Comparison of ENCODE assay signal across 2 cellular contexts in genomic region chr16:11412965-11413887, GRCh38.
A peak's percentile ranks its signal among the peaks of the same experiment; 100 is the strongest.
TF ChIP-seq lines count a peak whose summit lies in the region.

No MANE protein-coding gene starts in this region.

TF ChIP-seq in HepG2, 621 proteins besides CTCF, POLR2A, EP300 and RAD21 (continued from another document):
- TF ChIP-seq THAP9 (CRISPR knock-in tag; IDR thresholded peaks at IDR 0.05; ENCODE audit: borderline replicate concordance), result peak; percentile 58; the same call in 1 of the 2 replicates
- TF ChIP-seq MAZ (IDR thresholded peaks at IDR 0.05; ENCODE audit: borderline replicate concordance, low read depth, low read length), result no peak
- no peak for TF ChIP-seq MAZ (CRISPR knock-in tag; IDR thresholded peaks at IDR 0.05; ENCODE audit: low read depth)
- no peak for TF ChIP-seq ZNF335 (CRISPR knock-in tag; IDR thresholded peaks at IDR 0.05)
- no peak for TF ChIP-seq NFKB2 (CRISPR knock-in tag; IDR thresholded peaks at IDR 0.05; ENCODE audit: borderline replicate concordance)
- TF ChIP-seq ZNF75D (CRISPR knock-in tag; IDR thresholded peaks at IDR 0.05; ENCODE audit: borderline replicate concordance), result no peak
- peak; percentile 31; the same call in 1 of the 2 replicates for TF ChIP-seq ZNF768 (CRISPR knock-in tag; IDR thresholded peaks at IDR 0.05)
- no peak for TF ChIP-seq THYN1 (CRISPR knock-in tag; IDR thresholded peaks at IDR 0.05; ENCODE audit: borderline replicate concordance, low read depth)
- TF ChIP-seq EED (CRISPR knock-in tag; IDR thresholded peaks at IDR 0.05), result 0 out of 2 replicates have a peak, but pooled peaks have one; percentile 67
- TF ChIP-seq NRL (CRISPR knock-in tag; IDR thresholded peaks at IDR 0.05; ENCODE audit: borderline replicate concordance), result 0 out of 2 replicates have a peak, but pooled peaks have one; percentile 28
- TF ChIP-seq ZNF598 (CRISPR knock-in tag; IDR thresholded peaks at IDR 0.05; ENCODE audit: borderline replicate concordance), result no peak
- TF ChIP-seq CREB1 (IDR thresholded peaks at IDR 0.05), result peak; percentile 73
- no peak for TF ChIP-seq CREB1 (CRISPR knock-in tag; IDR thresholded peaks at IDR 0.05)
- TF ChIP-seq ZNF572 (CRISPR knock-in tag; IDR thresholded peaks at IDR 0.05), result no peak
- TF ChIP-seq TCF7 (IDR thresholded peaks at IDR 0.05; ENCODE audit: low read depth), result no peak
- TF ChIP-seq ZNF644 (CRISPR knock-in tag; IDR thresholded peaks at IDR 0.05; ENCODE audit: low read depth), result no peak
- TF ChIP-seq NFE2L1 (CRISPR knock-in tag; IDR thresholded peaks at IDR 0.05; ENCODE audit: borderline replicate concordance), result 0 out of 2 replicates have a peak, but pooled peaks have one; percentile 35
- 0 out of 2 replicates have a peak, but pooled peaks have one; percentile 16 for TF ChIP-seq ZNF263 (CRISPR knock-in tag; IDR thresholded peaks at IDR 0.05)
- TF ChIP-seq ZNF639 (CRISPR knock-in tag; conservative IDR thresholded peaks at IDR 0.05), result no peak
- TF ChIP-seq ZNF276 (CRISPR knock-in tag; IDR thresholded peaks at IDR 0.05; ENCODE audit: low read depth), result 0 out of 2 replicates have a peak, but pooled peaks have one; percentile 48
- 0 out of 2 replicates have a peak, but pooled peaks have one; percentile 51 for TF ChIP-seq ZNF782 (CRISPR knock-in tag; IDR thresholded peaks at IDR 0.05; ENCODE audit: borderline replicate concordance)
TF ChIP-seq in HepG2: peak in this region for 9.

TF ChIP-seq in SK-N-SH, 30 proteins besides CTCF, POLR2A, EP300 and RAD21:
- TF ChIP-seq PBX3 (IDR thresholded peaks at IDR 0.05), result no peak
- no peak for TF ChIP-seq RCOR1 (IDR thresholded peaks at IDR 0.05; ENCODE audit: low read length)
- no peak for TF ChIP-seq REST (IDR thresholded peaks at IDR 0.05; ENCODE audit: low read depth, low read length)
- TF ChIP-seq TEAD4 (IDR thresholded peaks at IDR 0.05; ENCODE audit: borderline replicate concordance, insufficient read depth), result no peak
- no peak for TF ChIP-seq MAX (IDR thresholded peaks at IDR 0.05; ENCODE audit: low read depth)
- no peak for TF ChIP-seq POLR2AphosphoS5 (IDR thresholded peaks at IDR 0.05; ENCODE audit: low read depth, low read length)
- TF ChIP-seq SIN3A (IDR thresholded peaks at IDR 0.05; ENCODE audit: borderline replicate concordance, low read depth, low read length), result no peak
- TF ChIP-seq ELF1 (IDR thresholded peaks at IDR 0.05), result no peak
- no peak for TF ChIP-seq YY1 (IDR thresholded peaks at IDR 0.05; ENCODE audit: low read depth)
